ENCODE assay signal across 1 cellular context in the genomic region with DNA sequence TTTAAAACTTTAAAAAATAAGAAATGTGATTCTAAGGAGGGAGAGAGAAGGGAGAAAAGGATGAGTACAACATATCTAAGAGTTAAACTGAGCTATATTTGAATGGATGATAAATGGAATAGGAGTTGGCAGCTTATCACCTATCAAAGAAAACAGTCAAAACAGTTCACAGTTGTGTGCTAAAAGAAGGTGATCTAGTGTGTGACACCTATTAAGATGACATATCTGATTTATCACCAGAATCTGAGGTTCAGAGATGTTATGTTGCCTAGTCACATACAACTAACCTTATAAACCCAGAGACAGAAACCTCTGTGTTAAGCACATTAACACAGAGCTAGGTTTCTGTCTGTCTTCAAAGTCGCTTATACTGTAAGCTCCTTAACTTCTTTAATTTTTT.
TF ChIP-seq lines count a peak whose summit lies in the region.

No MANE protein-coding gene starts in this region.

TF ChIP-seq in HepG2, 621 proteins besides CTCF, POLR2A, EP300 and RAD21:
- TF ChIP-seq RBFOX2 (IDR thresholded peaks at IDR 0.05; ENCODE audit: low read depth, low read length) = 0 out of 2 replicates have a peak, but pooled peaks have one; percentile 17
- TF ChIP-seq ZNF580 (CRISPR knock-in tag; IDR thresholded peaks at IDR 0.05; ENCODE audit: borderline replicate concordance, low read depth) = no peak
